Comparison of ENCODE assay signal across 16 cellular contexts in genomic region chr2:34229998-34230397, GRCh38.
"Had no signal": no experiment of that assay in that cellular context is flagged by ENCODE, and none has a peak within 500 bp of the region (broad histone marks: within the 10 kb centered on the region; RNA-seq: fewer than 3 reads in every experiment).

No MANE protein-coding gene starts in this region.

- H3K27me3 ChIP-seq: dorsolateral prefrontal cortex, spleen, suprapubic skin had no signal

- ATAC-seq: activated CD8-positive, alpha-beta memory T cell treated with anti-CD3 and anti-CD28 coated beads, Interleukin-2, amount 10 ng/mL, durations not matched to agents 7 days and 5 days; heart right ventricle; psoas muscle; sciatic nerve; T-cell had no signal

- H3K9me3 ChIP-seq: heart right ventricle, left ventricle myocardium inferior, psoas muscle, spleen, suprapubic skin had no signal

- DNase-seq: activated CD4-positive, alpha-beta T cell treated with anti-CD3 and anti-CD28 coated beads for 1 hour; activated CD4-positive, alpha-beta T cell treated with anti-CD3 and anti-CD28 coated beads, Interleukin-2, amount 50 U/mL, for 48 hours; activated CD8-positive, alpha-beta memory T cell treated with anti-CD3 and anti-CD28 coated beads, Interleukin-2, amount 10 ng/mL, durations not matched to agents 7 days and 5 days; activated naive CD4-positive, alpha-beta T cell treated with anti-CD3 and anti-CD28 coated beads for 36 hours; activated T-cell treated with anti-CD3 and anti-CD28 coated beads, Interleukin-2, amount 50 U/mL, for 1 hour; dorsolateral prefrontal cortex; endodermal cell; heart right ventricle; left ventricle myocardium inferior; nephron progenitor cell; psoas muscle; spleen; T-cell; T-helper 9 cell had no signal

- H3K4me1 ChIP-seq: heart right ventricle, left ventricle myocardium inferior, psoas muscle, spleen, suprapubic skin had no signal

- H3K4me3 ChIP-seq: dorsolateral prefrontal cortex, heart right ventricle, left ventricle myocardium inferior, psoas muscle, spleen, suprapubic skin had no signal

- H3K36me3 ChIP-seq: heart right ventricle, left ventricle myocardium inferior, spleen, suprapubic skin had no signal

- H3K27ac ChIP-seq: dorsolateral prefrontal cortex, heart right ventricle, left ventricle myocardium inferior, psoas muscle, spleen, suprapubic skin had no signal
